9 cellular contexts compared by ENCODE assay signal in genomic region chr1:3099861-3100260, GRCh38. TPM values are rescaled to one million over a fixed set of nuclear protein-coding genes. Genes with fewer than 3 reads are reported as not detected.
"Had no signal": no experiment of that assay in that cellular context is flagged by ENCODE, and none has a peak within 500 bp of the region (broad histone marks: within the 10 kb centered on the region; RNA-seq: fewer than 3 reads in every experiment).

No MANE protein-coding gene starts in this region.

- H3K4me2 ChIP-seq: GM23338 had no signal

- DNase-seq: GM23248, GOT3, H7, H9, HCEC 1CT, HFFc6 had no signal

- H3K27ac ChIP-seq: GM23248 had no signal

- H3K36me3 ChIP-seq: HAP-1 had no signal

- H3K9me3 ChIP-seq: HAP-1 had no signal

- H3K9me3 Mint-ChIP-seq: GM23338, H9 had no signal

- H2AFZ ChIP-seq: GM23248, GM23338 had no signal

- H3K4me3 Mint-ChIP-seq: GM23338, H9, HFFc6 had no signal

- H3K9ac ChIP-seq: GM23248 had no signal

- ATAC-seq: GM23338, HCT116 had no signal

- H3K27ac Mint-ChIP-seq: GM23338, H9, HFFc6 had no signal

- H3K4me3 ChIP-seq: GM23248, GM23338, HAP-1 had no signal

RNA-seq across cellular contexts. Expression of gene PRDM16, which starts 30.9 kb away (rescaled TPM):
- total RNA-seq: GM23248, HFFc6 had no signal
